Comparison of ENCODE assay signal across 8 cellular contexts in the genomic region with DNA sequence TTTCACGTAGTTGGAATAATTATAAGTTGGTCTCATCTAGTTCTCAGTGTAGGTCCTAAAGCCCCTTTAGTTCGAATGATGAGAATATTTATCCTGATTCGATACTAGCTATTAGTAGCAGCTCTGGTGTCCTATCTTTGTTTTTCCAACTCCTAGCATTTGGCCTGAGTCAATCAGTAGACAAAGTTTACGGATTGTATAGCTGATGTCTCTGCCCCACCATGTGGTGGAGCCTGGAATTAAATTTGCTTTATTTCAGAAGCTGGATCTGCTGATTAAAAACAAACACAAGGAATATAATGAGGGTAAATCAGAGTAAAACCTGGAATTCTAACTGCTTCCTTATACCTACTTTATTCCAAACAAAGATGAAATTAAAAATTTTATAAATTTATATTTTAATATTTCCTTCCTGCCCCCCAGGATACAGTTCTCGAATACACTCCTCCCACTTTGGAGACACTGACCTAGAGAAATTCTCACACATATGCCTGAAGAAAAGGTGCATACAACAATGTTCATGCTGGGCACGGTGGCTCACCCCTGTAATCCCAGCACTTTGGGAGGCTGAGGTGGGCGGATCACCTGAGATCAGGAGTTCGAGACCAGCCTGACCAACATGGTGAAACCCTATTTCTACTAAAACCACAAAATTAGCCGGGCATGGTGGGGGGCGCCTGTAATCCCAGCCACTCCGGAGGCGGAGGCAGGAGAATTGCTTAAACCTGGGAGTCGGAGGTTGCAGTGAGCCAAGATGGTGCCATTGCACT. TPM values are rescaled to one million over a fixed set of nuclear protein-coding genes. Genes with fewer than 3 reads are reported as not detected.
A peak's percentile ranks its signal among the peaks of the same experiment; 100 is the strongest.
DNase-seq lines count a peak whose midpoint lies in the region; ATAC-seq, FAIRE-seq and TF ChIP-seq lines count a peak whose summit lies in the region.

No MANE protein-coding gene starts in this region.

- no peaks in the 10 kb centered on the region for H3K9me1 ChIP-seq in K562 (ENCODE audit: control insufficient read depth, insufficient read depth, low read length)

- TF ChIP-seq RAD21 in K562 (CRISPR knock-in tag; conservative IDR thresholded peaks at IDR 0.05 in 1 of 2, IDR thresholded peaks at IDR 0.05 in 1 of 2) = peak; percentile 44 to 64

- ATAC-seq in K562 (peak; percentile 83), HG03354 (IDR thresholded peaks at IDR 0.05; ENCODE audit: poor library complexity, severe bottlenecking, unreplicated experiment) (no peak), GM18520 (IDR thresholded peaks at IDR 0.05; ENCODE audit: unreplicated experiment) (no peak)

- peak overlapping the region; percentile 39; the same call in 1 of the 2 replicates for H2AFZ ChIP-seq in K562 (ENCODE audit: low read depth, low read length)

- H3K9ac ChIP-seq in K562 (ENCODE audit: insufficient read depth in 1 of 2, low read depth in 2 of 2, low read length in 2 of 2) = no peak overlapping the region

- peak overlapping the region; percentile 11; the same call in 1 of the 2 replicates for H3K4me2 ChIP-seq in K562 (ENCODE audit: insufficient read depth, low read length)

- H3K27me3 ChIP-seq in K562 (ENCODE audit: control insufficient read depth in 2 of 2, insufficient read depth in 2 of 2, low read length in 2 of 2) (no peaks in the 10 kb centered on the region), tibial artery (no peaks in the 10 kb centered on the region)

- in situ Hi-C loops in K562 (cut with MboI) = loop anchor here (10.0 kb wide), 1 partner anchor 384 kb away; no protein-coding TSS in a partner anchor

- WGBS in K562 (ENCODE audit: insufficient coverage, low coverage, missing lambda C conversion rate) = 16% methylated on average over 12 of the region's 13 CpGs

- POLR2A ChIA-PET in GM10248 (lab: Yijun Ruan, JAX) = interaction anchor here (0.5 to 1.0 kb wide), 3 partner anchors 9 to 1237 kb away, joined by 3 to 4 read pairs (median 3); partner anchors contain the start of gene RALGAPA1
- POLR2A ChIA-PET in K562 (lab: Yijun Ruan, JAX) = interaction anchor here (0.6 to 1.5 kb wide), 2 partner anchors 17 to 268 kb away, joined by 3 to 4 read pairs; no protein-coding TSS in a partner anchor

- peak; percentile 57 for TF ChIP-seq CTCF in AG09309 (IDR thresholded peaks at IDR 0.05; ENCODE audit: control insufficient read depth, insufficient read depth, low read depth, low read length, missing control alignments)
- TF ChIP-seq CTCF in GM10248 (IDR thresholded peaks at IDR 0.05; ENCODE audit: control extremely low read depth, extremely low read depth, low read depth, missing control alignments) = peak; percentile 47
- peak; percentile 46 to 69 (median 56); a peak in 5 of 6 replicates for TF ChIP-seq CTCF in K562 (IDR thresholded peaks at IDR 0.05 in 2 of 3, conservative IDR thresholded peaks at IDR 0.05 in 1 of 3; ENCODE audit: insufficient read depth in 2 of 3, low read depth in 1 of 3, low read length in 3 of 3)
- peak; percentile 51 to 52 for TF ChIP-seq CTCF in tibial artery (IDR thresholded peaks at IDR 0.05)

- DNase-seq in AG09309 (ENCODE audit: low read depth) (no peak), GM10248 (ENCODE audit: extremely low spot score) (peak; percentile 28), NCI-H2171 treated with DMSO at 0.1 percent for 48 hours (lab: John Stamatoyannopoulos, UW) (peak; percentile 61), K562 (ENCODE audit: extremely low read depth in 1 of 4, low spot score in 3 of 4) (peak; percentile 6 to 52 (median 24)), iPS-NIHi7 (ENCODE audit: extremely low spot score) (peak; percentile 26), tibial artery (no peak)

- peak; percentile 42 for FAIRE-seq in K562 (lab: Jason Lieb, UNC)

- H3K36me3 ChIP-seq in K562 (ENCODE audit: control insufficient read depth, insufficient read depth, low read length) (no peaks in the 10 kb centered on the region), tibial artery (no peaks in the 10 kb centered on the region)

- H3K79me2 ChIP-seq in K562 (ENCODE audit: control insufficient read depth, insufficient read depth, low read length) = no peaks in the 10 kb centered on the region

- H4K20me1 ChIP-seq in K562 (replicated peaks; ENCODE audit: control insufficient read depth, insufficient read depth, low read length) = no peaks in the 10 kb centered on the region

- H3K4me3 ChIP-seq in AG09309 (ENCODE audit: control insufficient read depth, low read depth, low read length) (no peak overlapping the region), K562 (no peak overlapping the region), tibial artery (no peak overlapping the region)

- H3K4me1 ChIP-seq in K562 (replicated peaks in 1 of 2; ENCODE audit: control insufficient read depth in 2 of 2, insufficient read depth in 2 of 2, low read length in 2 of 2) = peaks cover 0 to 3% of the 10 kb centered on the region in 2 experiments; a peak in 1 of 5 replicates
- H3K4me1 ChIP-seq in tibial artery = no peaks in the 10 kb centered on the region

- no peak overlapping the region for H3K27ac ChIP-seq in K562 (ENCODE audit: extremely low read depth, low read depth, low read length)
- no peak overlapping the region for H3K27ac ChIP-seq in tibial artery

- no TSS peak for BruUV-seq in K562 (replicated peaks; lab: Mats Ljungman, UMichigan)

- intact Hi-C loops in K562 (cut with micrococcal nuclease) (loop anchor here (5.0 to 10.0 kb wide), 2 partner anchors 131 to 394 kb away; no protein-coding TSS in a partner anchor), tibial artery (cut with DNase I; ENCODE audit: low total_unique reads) (no loop called here)

- CTCF ChIA-PET in GM10248 (lab: Yijun Ruan, JAX) (interaction anchor here (0.5 to 4.4 kb wide), 16 partner anchors 8 to 1145 kb away, joined by 3 to 21 read pairs (median 3); partner anchors contain the start of genes BRMS1L and RALGAPA1), K562 (lab: Yijun Ruan, JAX; ENCODE audit: low intra/inter-chr PET ratio) (interaction anchor here (1.0 kb wide), 1 partner anchor 678 kb away, joined by 5 read pairs; no protein-coding TSS in a partner anchor)

- no peak for TF ChIP-seq EP300 in K562 (IDR thresholded peaks at IDR 0.05; ENCODE audit: low read length)

- H3K9me3 ChIP-seq in K562 (replicated peaks; ENCODE audit: control insufficient read depth, insufficient read depth, low read depth, low read length) (no peaks in the 10 kb centered on the region), tibial artery (no peaks in the 10 kb centered on the region)

- TF ChIP-seq POLR2A in K562 (conservative IDR thresholded peaks at IDR 0.05) = no peak

TF ChIP-seq in K562, 482 proteins besides CTCF, POLR2A, EP300 and RAD21 (continues in another document):
- TF ChIP-seq, protein P1, sequence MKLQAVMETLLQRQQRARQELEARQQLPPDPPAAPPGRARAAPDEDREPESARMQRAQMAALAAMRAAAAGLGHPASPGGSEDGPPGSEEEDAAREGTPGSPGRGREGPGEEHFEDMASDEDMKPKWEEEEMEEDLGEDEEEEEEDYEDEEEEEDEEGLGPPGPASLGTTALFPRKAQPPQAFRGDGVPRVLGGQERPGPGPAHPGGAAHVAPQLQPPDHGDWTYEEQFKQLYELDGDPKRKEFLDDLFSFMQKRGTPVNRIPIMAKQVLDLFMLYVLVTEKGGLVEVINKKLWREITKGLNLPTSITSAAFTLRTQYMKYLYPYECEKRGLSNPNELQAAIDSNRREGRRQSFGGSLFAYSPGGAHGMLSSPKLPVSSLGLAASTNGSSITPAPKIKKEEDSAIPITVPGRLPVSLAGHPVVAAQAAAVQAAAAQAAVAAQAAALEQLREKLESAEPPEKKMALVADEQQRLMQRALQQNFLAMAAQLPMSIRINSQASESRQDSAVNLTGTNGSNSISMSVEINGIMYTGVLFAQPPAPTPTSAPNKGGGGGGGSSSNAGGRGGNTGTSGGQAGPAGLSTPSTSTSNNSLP (IDR thresholded peaks at IDR 0.05; ENCODE audit: borderline replicate concordance, low read depth, low read length) = peak; percentile 75; the same call in 1 of the 2 replicates
- TF ChIP-seq NONO (IDR thresholded peaks at IDR 0.05; ENCODE audit: low read depth in 2 of 2, low read length in 1 of 2) (no peak), ZNF23 (CRISPR knock-in tag; IDR thresholded peaks at IDR 0.05) (no peak)

RNA-seq across cellular contexts. Expression of gene BRMS1L, which starts 7.6 kb away (rescaled TPM):
- 2.5 and 12.8 TPM in 2 replicates for total RNA-seq in K562 (2011; cell fraction: chromatin; rRNA removed; ENCODE audit: low replicate concordance)
- total RNA-seq in K562 (2011; cell fraction: nucleolus; rRNA removed) = 0.50 and 1.1 TPM in 2 replicates
- 2.1 and 5.7 TPM in 2 replicates for total RNA-seq in K562 (2011; cell fraction: nucleoplasm; rRNA removed)
- total RNA-seq in K562 (2014; rRNA removed) (1.2 and 1.3 TPM in 2 replicates), K562 (2014; rRNA removed; fragmentation: Illumina TruSeq; extraction: Trizol) (3.6 and 4.5 TPM in 2 replicates), K562 (2015; rRNA removed; fragmentation: Illumina TruSeq; extraction: Trizol) (4.1 and 4.2 TPM in 2 replicates), K562 (2021) (2.6 and 4.7 TPM in 2 replicates)
- polyA plus RNA-seq in K562 (2011; rRNA removed) (3.2 and 4.7 TPM in 2 replicates), K562 (2014; fragmentation: Illumina TruSeq; extraction: Trizol) (3.3 and 3.5 TPM in 2 replicates), K562 (2014; fragmentation: Nextera tagmentation; extraction: Ambion mirVana) (1 to 10 TPM; 1.4 to 2.0 TPM), K562 (2014; rRNA removed) (3.5 and 4.0 TPM in 2 replicates)
- polyA plus RNA-seq in K562 (2011; cell fraction: cytosol; rRNA removed) = 0.30 and 0.80 TPM in 2 replicates
- polyA plus RNA-seq in K562 (2011; cell fraction: nucleus; rRNA removed) = 1.7 and 3.3 TPM in 2 replicates
- 2.0 and 3.7 TPM in 2 replicates for polyA plus RNA-seq in K562 (2012)
- 3.0 and 3.6 TPM in 2 replicates for polyA minus RNA-seq in K562 (2011; rRNA and poly(A)+ RNA removed)
- 1.7 and 4.0 TPM in 2 replicates for polyA minus RNA-seq in K562 (2011; cell fraction: cytosol; rRNA and poly(A)+ RNA removed)
- polyA minus RNA-seq in K562 (2011; cell fraction: nucleus; rRNA and poly(A)+ RNA removed) = 2.6 and 4.1 TPM in 2 replicates

RNA-seq across cellular contexts. Expression of gene RALGAPA1, which starts 9.4 kb away (rescaled TPM):
- 9.5 and 55.1 TPM in 2 replicates for total RNA-seq in K562 (2011; cell fraction: chromatin; rRNA removed; ENCODE audit: low replicate concordance)
- total RNA-seq in K562 (2011; cell fraction: nucleolus; rRNA removed) = 4.8 and 9.1 TPM in 2 replicates
- 13.9 and 16.5 TPM in 2 replicates for total RNA-seq in K562 (2011; cell fraction: nucleoplasm; rRNA removed)
- 5.9 and 6.2 TPM in 2 replicates for total RNA-seq in K562 (2014; rRNA removed)
- total RNA-seq in K562 (2014; rRNA removed; fragmentation: Illumina TruSeq; extraction: Trizol) = 14.6 and 15.5 TPM in 2 replicates
- total RNA-seq in K562 (2015; rRNA removed; fragmentation: Illumina TruSeq; extraction: Trizol) = 13.3 and 16.3 TPM in 2 replicates
- 14.0 and 14.7 TPM in 2 replicates for total RNA-seq in K562 (2021)
- polyA plus RNA-seq in K562 (2011; rRNA removed) = 3.9 and 5.8 TPM in 2 replicates
- polyA plus RNA-seq in K562 (2011; cell fraction: cytosol; rRNA removed) = 1.4 and 2.2 TPM in 2 replicates
- polyA plus RNA-seq in K562 (2011; cell fraction: nucleus; rRNA removed) = 5.0 and 5.3 TPM in 2 replicates
- polyA plus RNA-seq in K562 (2012) = 4.7 and 6.4 TPM in 2 replicates
- polyA plus RNA-seq in K562 (2014; fragmentation: Illumina TruSeq; extraction: Trizol) = 7.1 and 9.2 TPM in 2 replicates
- polyA plus RNA-seq in K562 (2014; fragmentation: Nextera tagmentation; extraction: Ambion mirVana) = 1 to 10 TPM; 2.5 to 3.4 TPM
- polyA plus RNA-seq in K562 (2014; rRNA removed) = 4.7 and 6.2 TPM in 2 replicates
- polyA minus RNA-seq in K562 (2011; rRNA and poly(A)+ RNA removed) = 18.6 and 21.9 TPM in 2 replicates
- polyA minus RNA-seq in K562 (2011; cell fraction: cytosol; rRNA and poly(A)+ RNA removed) = 7.7 and 10.6 TPM in 2 replicates
- polyA minus RNA-seq in K562 (2011; cell fraction: nucleus; rRNA and poly(A)+ RNA removed) = 19.5 and 21.1 TPM in 2 replicates

Comparison
In these comparisons a context has a peak if more than half of its experiments do, and no peak if none do; other contexts are left out.
1. DNase-seq: peak in GM10248 (single experiment), NCI-H2171 treated with DMSO at 0.1 percent for 48 hours (single experiment), K562 (4 of 4) and iPS-NIHi7 (single experiment); none in AG09309 (single experiment) and tibial artery (0 of 2).
2. Peak in every context shown above with its lines, with median percentiles within 50 percentile points of each other: CTCF ChIP-seq.